ENCODE assay signal across 1 cellular context in genomic region chr18:65278939-65279667, GRCh38.
TF ChIP-seq lines count a peak whose summit lies in the region.

No MANE protein-coding gene starts in this region.

TF ChIP-seq in A549, 52 proteins besides CTCF, POLR2A, EP300 and RAD21 (continued from another document):
- TF ChIP-seq BCL3 (IDR thresholded peaks at IDR 0.05): no peak
- TF ChIP-seq, protein P1, sequence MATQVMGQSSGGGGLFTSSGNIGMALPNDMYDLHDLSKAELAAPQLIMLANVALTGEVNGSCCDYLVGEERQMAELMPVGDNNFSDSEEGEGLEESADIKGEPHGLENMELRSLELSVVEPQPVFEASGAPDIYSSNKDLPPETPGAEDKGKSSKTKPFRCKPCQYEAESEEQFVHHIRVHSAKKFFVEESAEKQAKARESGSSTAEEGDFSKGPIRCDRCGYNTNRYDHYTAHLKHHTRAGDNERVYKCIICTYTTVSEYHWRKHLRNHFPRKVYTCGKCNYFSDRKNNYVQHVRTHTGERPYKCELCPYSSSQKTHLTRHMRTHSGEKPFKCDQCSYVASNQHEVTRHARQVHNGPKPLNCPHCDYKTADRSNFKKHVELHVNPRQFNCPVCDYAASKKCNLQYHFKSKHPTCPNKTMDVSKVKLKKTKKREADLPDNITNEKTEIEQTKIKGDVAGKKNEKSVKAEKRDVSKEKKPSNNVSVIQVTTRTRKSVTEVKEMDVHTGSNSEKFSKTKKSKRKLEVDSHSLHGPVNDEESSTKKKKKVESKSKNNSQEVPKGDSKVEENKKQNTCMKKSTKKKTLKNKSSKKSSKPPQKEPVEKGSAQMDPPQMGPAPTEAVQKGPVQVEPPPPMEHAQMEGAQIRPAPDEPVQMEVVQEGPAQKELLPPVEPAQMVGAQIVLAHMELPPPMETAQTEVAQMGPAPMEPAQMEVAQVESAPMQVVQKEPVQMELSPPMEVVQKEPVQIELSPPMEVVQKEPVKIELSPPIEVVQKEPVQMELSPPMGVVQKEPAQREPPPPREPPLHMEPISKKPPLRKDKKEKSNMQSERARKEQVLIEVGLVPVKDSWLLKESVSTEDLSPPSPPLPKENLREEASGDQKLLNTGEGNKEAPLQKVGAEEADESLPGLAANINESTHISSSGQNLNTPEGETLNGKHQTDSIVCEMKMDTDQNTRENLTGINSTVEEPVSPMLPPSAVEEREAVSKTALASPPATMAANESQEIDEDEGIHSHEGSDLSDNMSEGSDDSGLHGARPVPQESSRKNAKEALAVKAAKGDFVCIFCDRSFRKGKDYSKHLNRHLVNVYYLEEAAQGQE (IDR thresholded peaks at IDR 0.05): no peak
- TF ChIP-seq HDAC2 (IDR thresholded peaks at IDR 0.05): no peak
- TF ChIP-seq MAZ (IDR thresholded peaks at IDR 0.05; ENCODE audit: borderline replicate concordance, low read depth, low read length): no peak
- no peak for TF ChIP-seq RFX5 (IDR thresholded peaks at IDR 0.05)
- no peak for TF ChIP-seq TP53 (CRISPR knock-in tag; IDR thresholded peaks at IDR 0.05)
- TF ChIP-seq NFE2L2 (conservative IDR thresholded peaks at IDR 0.05; ENCODE audit: low read length): no peak
- TF ChIP-seq TFCP2L1 (CRISPR knock-in tag; IDR thresholded peaks at IDR 0.05): no peak
- no peak for TF ChIP-seq FOSL2 (IDR thresholded peaks at IDR 0.05)
- no peak for TF ChIP-seq FOSL2 (CRISPR knock-in tag; IDR thresholded peaks at IDR 0.05)
- TF ChIP-seq RARB (CRISPR knock-in tag; IDR thresholded peaks at IDR 0.05): no peak
- no peak for TF ChIP-seq ESRRA (IDR thresholded peaks at IDR 0.05; ENCODE audit: borderline replicate concordance, low read length)
TF ChIP-seq in A549: peak in this region for 0.
